In the genomic region with DNA sequence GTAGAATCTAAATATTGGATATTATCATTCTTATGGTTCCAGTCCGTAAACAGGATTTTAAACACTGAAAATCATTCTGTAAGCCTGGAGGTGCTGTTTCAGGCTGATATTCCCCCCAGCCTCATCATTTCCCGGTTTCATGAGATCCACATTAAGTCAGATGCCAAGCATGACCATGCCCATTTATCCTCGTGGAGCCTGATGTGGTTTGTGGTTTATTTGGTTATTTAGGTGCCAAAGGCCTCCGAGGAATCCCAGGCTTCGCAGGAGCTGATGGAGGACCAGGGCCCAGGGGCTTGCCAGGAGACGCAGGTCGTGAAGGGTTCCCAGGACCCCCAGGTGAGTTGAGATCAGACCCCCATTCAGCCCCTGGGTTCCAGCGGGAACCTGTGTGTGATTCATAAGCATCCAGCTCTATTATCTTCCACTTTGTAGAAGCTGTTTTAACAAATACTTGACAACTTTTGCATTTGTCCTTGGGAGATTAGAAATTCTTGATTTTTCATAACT, we compare ENCODE assay signal across 17 cellular contexts.
"Had no signal": no experiment of that assay in that cellular context is flagged by ENCODE, and none has a peak within 500 bp of the region (broad histone marks: within the 10 kb centered on the region; RNA-seq: fewer than 3 reads in every experiment).

No MANE protein-coding gene starts in this region.

- H3K27me3 ChIP-seq: gastrocnemius medialis, right lobe of liver had no signal

- H3K9me3 Mint-ChIP-seq: endodermal cell, nephron progenitor cell had no signal

- H3K27ac Mint-ChIP-seq: endodermal cell, nephron progenitor cell had no signal

- H3K4me1 ChIP-seq: psoas muscle had no signal

- H3K27ac ChIP-seq: coronary artery, gastrocnemius medialis, psoas muscle, right lobe of liver had no signal

- H3K36me3 ChIP-seq: right lobe of liver had no signal

- H3K36me3 Mint-ChIP-seq: naive thymus-derived CD4-positive, alpha-beta T cell had no signal

- DNase-seq: effector CD4-positive, alpha-beta T cell; endodermal cell; gastrocnemius medialis; glutamatergic neuron; left colon; left ventricle myocardium superior; mesendoderm; naive thymus-derived CD4-positive, alpha-beta T cell; nephron progenitor cell; retina; right lobe of liver; stimulated activated CD4-positive, alpha-beta T cell treated with anti-CD3 and anti-CD28 coated beads, Interleukin-2, amount 100 ng/mL, for 24 hours; stimulated activated CD4-positive, alpha-beta T cell treated with anti-CD3 and anti-CD28 coated beads, Interleukin-4, amount 100 ng/mL, for 4 hours; stimulated activated naive CD4-positive, alpha-beta T cell had no signal

- H3K4me3 ChIP-seq: coronary artery, gastrocnemius medialis, psoas muscle, right lobe of liver had no signal

- H3K9me3 ChIP-seq: gastrocnemius medialis, psoas muscle, right lobe of liver had no signal

- H3K4me3 Mint-ChIP-seq: endodermal cell; naive thymus-derived CD4-positive, alpha-beta T cell; nephron progenitor cell had no signal

- ATAC-seq: esophagus mucosa; gastrocnemius medialis; left colon; left ventricle myocardium superior; naive thymus-derived CD4-positive, alpha-beta T cell; psoas muscle; right lobe of liver had no signal
